Comparison of ENCODE assay signal across 1 cellular context in the genomic region with DNA sequence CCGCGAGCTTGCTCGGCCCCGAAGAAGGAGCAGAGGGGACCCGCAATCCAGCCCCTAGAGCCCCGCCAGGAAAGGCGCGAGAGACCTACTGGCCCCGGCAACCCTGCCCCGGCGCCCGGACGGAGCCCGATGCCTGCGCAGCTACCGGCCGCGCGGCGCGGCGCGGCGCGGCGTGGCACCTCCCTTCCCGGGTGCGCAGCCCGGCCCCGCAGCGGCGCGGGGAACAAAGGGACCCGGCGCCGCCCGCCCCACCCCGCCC.
TF ChIP-seq lines count a peak whose summit lies in the region.

No MANE protein-coding gene starts in this region.

TF ChIP-seq in SK-N-SH, 30 proteins besides CTCF, POLR2A, EP300 and RAD21 (continued from another document):
- TF ChIP-seq, protein P1, sequence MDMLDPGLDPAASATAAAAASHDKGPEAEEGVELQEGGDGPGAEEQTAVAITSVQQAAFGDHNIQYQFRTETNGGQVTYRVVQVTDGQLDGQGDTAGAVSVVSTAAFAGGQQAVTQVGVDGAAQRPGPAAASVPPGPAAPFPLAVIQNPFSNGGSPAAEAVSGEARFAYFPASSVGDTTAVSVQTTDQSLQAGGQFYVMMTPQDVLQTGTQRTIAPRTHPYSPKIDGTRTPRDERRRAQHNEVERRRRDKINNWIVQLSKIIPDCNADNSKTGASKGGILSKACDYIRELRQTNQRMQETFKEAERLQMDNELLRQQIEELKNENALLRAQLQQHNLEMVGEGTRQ (IDR thresholded peaks at IDR 0.05; ENCODE audit: borderline replicate concordance, low read depth, low read length) = no peak
- TF ChIP-seq POLR2AphosphoS5 (IDR thresholded peaks at IDR 0.05; ENCODE audit: low read depth, low read length) (no peak), MEF2A (IDR thresholded peaks at IDR 0.05; ENCODE audit: borderline replicate concordance, low read depth) (no peak), EZH2phosphoT487 (IDR thresholded peaks at IDR 0.05; ENCODE audit: borderline replicate concordance, low read depth) (no peak), NRF1 (IDR thresholded peaks at IDR 0.05; ENCODE audit: low read depth, low read length) (no peak; the same call in 1 of the 2 replicates), RCOR1 (IDR thresholded peaks at IDR 0.05; ENCODE audit: low read length) (no peak)
- TF ChIP-seq, protein P2, sequence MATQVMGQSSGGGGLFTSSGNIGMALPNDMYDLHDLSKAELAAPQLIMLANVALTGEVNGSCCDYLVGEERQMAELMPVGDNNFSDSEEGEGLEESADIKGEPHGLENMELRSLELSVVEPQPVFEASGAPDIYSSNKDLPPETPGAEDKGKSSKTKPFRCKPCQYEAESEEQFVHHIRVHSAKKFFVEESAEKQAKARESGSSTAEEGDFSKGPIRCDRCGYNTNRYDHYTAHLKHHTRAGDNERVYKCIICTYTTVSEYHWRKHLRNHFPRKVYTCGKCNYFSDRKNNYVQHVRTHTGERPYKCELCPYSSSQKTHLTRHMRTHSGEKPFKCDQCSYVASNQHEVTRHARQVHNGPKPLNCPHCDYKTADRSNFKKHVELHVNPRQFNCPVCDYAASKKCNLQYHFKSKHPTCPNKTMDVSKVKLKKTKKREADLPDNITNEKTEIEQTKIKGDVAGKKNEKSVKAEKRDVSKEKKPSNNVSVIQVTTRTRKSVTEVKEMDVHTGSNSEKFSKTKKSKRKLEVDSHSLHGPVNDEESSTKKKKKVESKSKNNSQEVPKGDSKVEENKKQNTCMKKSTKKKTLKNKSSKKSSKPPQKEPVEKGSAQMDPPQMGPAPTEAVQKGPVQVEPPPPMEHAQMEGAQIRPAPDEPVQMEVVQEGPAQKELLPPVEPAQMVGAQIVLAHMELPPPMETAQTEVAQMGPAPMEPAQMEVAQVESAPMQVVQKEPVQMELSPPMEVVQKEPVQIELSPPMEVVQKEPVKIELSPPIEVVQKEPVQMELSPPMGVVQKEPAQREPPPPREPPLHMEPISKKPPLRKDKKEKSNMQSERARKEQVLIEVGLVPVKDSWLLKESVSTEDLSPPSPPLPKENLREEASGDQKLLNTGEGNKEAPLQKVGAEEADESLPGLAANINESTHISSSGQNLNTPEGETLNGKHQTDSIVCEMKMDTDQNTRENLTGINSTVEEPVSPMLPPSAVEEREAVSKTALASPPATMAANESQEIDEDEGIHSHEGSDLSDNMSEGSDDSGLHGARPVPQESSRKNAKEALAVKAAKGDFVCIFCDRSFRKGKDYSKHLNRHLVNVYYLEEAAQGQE (IDR thresholded peaks at IDR 0.05; ENCODE audit: low read depth, low read length) = no peak
